Comparison of ENCODE assay signal across 3 cellular contexts in genomic region chr6:139821669-139822223, GRCh38.
TF ChIP-seq lines count a peak whose summit lies in the region.

No MANE protein-coding gene starts in this region.

TF ChIP-seq in HCT116, 20 proteins besides CTCF, POLR2A, EP300 and RAD21:
- no peak for TF ChIP-seq CEBPB (IDR thresholded peaks at IDR 0.05; ENCODE audit: low read depth)
- no peak for TF ChIP-seq CBX3 (IDR thresholded peaks at IDR 0.05; ENCODE audit: low read depth)
- TF ChIP-seq SRF (IDR thresholded peaks at IDR 0.05; ENCODE audit: low read depth) = no peak
- TF ChIP-seq ZFX (IDR thresholded peaks at IDR 0.05) = no peak
- TF ChIP-seq TCF7L2 (IDR thresholded peaks at IDR 0.05; ENCODE audit: borderline replicate concordance, extremely low read depth, insufficient read depth, insufficient read length) = no peak
- TF ChIP-seq, protein P1, sequence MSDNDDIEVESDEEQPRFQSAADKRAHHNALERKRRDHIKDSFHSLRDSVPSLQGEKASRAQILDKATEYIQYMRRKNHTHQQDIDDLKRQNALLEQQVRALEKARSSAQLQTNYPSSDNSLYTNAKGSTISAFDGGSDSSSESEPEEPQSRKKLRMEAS (IDR thresholded peaks at IDR 0.05) = no peak
- TF ChIP-seq YY1 (IDR thresholded peaks at IDR 0.05; ENCODE audit: extremely low read depth, insufficient replicate concordance, low read depth, low read length) = no peak
- no peak for TF ChIP-seq FOSL1 (IDR thresholded peaks at IDR 0.05; ENCODE audit: low read depth)
- no peak for TF ChIP-seq SP1 (IDR thresholded peaks at IDR 0.05; ENCODE audit: low read depth)
- TF ChIP-seq POLR2AphosphoS5 (IDR thresholded peaks at IDR 0.05; ENCODE audit: low read depth, low read length) = no peak
- TF ChIP-seq SIN3A (IDR thresholded peaks at IDR 0.05; ENCODE audit: low read depth) = no peak
- no peak for TF ChIP-seq JUND (IDR thresholded peaks at IDR 0.05)
- no peak for TF ChIP-seq EZH2 (IDR thresholded peaks at IDR 0.05)

TF ChIP-seq in endothelial cell of umbilical vein, 7 proteins besides CTCF, POLR2A, EP300 and RAD21:
- TF ChIP-seq, protein P1 (IDR thresholded peaks at IDR 0.05; ENCODE audit: insufficient read depth, insufficient read length) = no peak
- TF ChIP-seq MYC (IDR thresholded peaks at IDR 0.05; ENCODE audit: low read depth, low read length) (no peak), EZH2 (IDR thresholded peaks at IDR 0.05; ENCODE audit: borderline replicate concordance, low read depth, low read length, severe bottlenecking) (no peak), FOS (IDR thresholded peaks at IDR 0.05; ENCODE audit: borderline replicate concordance, insufficient read depth, low read length) (no peak), POLR2AphosphoS5 (IDR thresholded peaks at IDR 0.05; ENCODE audit: insufficient read depth, low read depth, low read length) (no peak), JUN (IDR thresholded peaks at IDR 0.05; ENCODE audit: borderline replicate concordance, insufficient read depth, insufficient read length, low read depth) (no peak), GATA2 (IDR thresholded peaks at IDR 0.05; ENCODE audit: insufficient read depth, insufficient read length, low read depth, low read length) (no peak)
TF ChIP-seq in endothelial cell of umbilical vein: peak in this region for 0.

TF ChIP-seq in neural cell, 6 proteins besides CTCF, POLR2A, EP300 and RAD21:
- TF ChIP-seq MXI1 (conservative IDR thresholded peaks at IDR 0.05; ENCODE audit: poor library complexity, severe bottlenecking) = no peak
- TF ChIP-seq TAF1 (IDR thresholded peaks at IDR 0.05; ENCODE audit: low read depth) = no peak
- TF ChIP-seq EZH2 (IDR thresholded peaks at IDR 0.05; ENCODE audit: borderline replicate concordance, insufficient read depth, low read length, poor library complexity, severe bottlenecking) = no peak
- TF ChIP-seq SMC3 (conservative IDR thresholded peaks at IDR 0.05; ENCODE audit: poor library complexity) = no peak
- no peak for TF ChIP-seq POLR2AphosphoS5 (IDR thresholded peaks at IDR 0.05)
- TF ChIP-seq REST (IDR thresholded peaks at IDR 0.05; ENCODE audit: borderline replicate concordance) = no peak
